8 cellular contexts compared by ENCODE assay signal in the genomic region with DNA sequence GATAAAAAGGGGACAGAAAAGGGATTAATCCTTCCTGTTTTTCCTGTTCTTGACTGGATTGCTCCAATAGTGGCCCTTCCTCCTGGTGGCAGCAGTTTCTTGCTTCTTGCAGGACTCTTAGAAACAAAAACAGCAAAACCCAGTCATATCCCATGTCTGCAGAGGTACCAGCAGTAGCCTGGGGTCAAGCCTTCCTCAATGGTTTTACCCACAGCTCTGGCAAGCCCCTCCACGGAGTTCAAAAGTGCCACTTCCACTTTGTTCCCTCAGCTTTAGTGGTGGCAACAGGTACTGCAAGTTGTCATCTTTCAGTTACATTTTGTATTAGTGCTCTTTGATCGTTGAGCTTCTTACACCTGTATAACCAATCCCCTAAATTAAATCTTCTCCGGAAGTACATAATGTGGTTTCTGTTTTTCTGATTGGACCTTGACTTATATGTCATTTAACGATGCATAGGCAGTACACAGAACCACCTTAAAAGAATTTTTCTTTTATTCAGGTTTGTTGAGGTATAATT. TPM values are rescaled to one million over a fixed set of nuclear protein-coding genes. Genes with fewer than 3 reads are reported as not detected.
DNase-seq lines count a peak whose midpoint lies in the region; ATAC-seq, FAIRE-seq and TF ChIP-seq lines count a peak whose summit lies in the region.

No MANE protein-coding gene starts in this region.

- no peaks in the 10 kb centered on the region for H3K27me3 ChIP-seq in sigmoid colon

- H3K27ac ChIP-seq in A549 (peak overlapping the region in 1 of 2 experiments; percentile 63; a peak in 2 of 6 replicates), RWPE1 (no peak overlapping the region), sigmoid colon (no peak overlapping the region)

- POLR2A ChIA-PET in A549 (lab: Yijun Ruan, JAX) (interaction anchor here (1.5 kb wide), 2 partner anchors 9 to 16 kb away, joined by 5 to 12 read pairs; a partner anchor contains a TSS), RWPE1 (lab: Yijun Ruan, JAX; ENCODE audit: low non-redundant PET) (no interaction called here)

- H3K36me3 ChIP-seq in sigmoid colon, result no peaks in the 10 kb centered on the region

- DNase-seq in A549 (ENCODE audit: low read depth in 1 of 2, low spot score in 1 of 2), result peak; percentile 35 to 48
- DNase-seq in EL, result peak; percentile 6
- no peak for DNase-seq in RWPE1 (ENCODE audit: low spot score)
- DNase-seq in epithelial cell of esophagus (ENCODE audit: low read depth), result peak; percentile 31
- no peak for DNase-seq in sigmoid colon
- DNase-seq in NCI-H2196 (lab: John Stamatoyannopoulos, UW; ENCODE audit: unreplicated experiment), result no peak

- H3K4me1 ChIP-seq in A549, result 0 out of 3 replicates have a peak, but pooled peaks cover 1% of the 10 kb centered on the region
- H3K4me1 ChIP-seq in sigmoid colon, result no peaks in the 10 kb centered on the region

- ATAC-seq in A549 (peak; percentile 84 to 90), HG02852 (IDR thresholded peaks at IDR 0.05; ENCODE audit: unreplicated experiment) (peak; percentile 55), GM18505 (IDR thresholded peaks at IDR 0.05; ENCODE audit: unreplicated experiment) (no peak)

- intact Hi-C loops in sigmoid colon (cut with DNase I), result no loop called here

- CTCF ChIA-PET in A549 (lab: Yijun Ruan, JAX) (interaction anchor here (0.7 to 2.8 kb wide), 22 partner anchors 9 to 694 kb away, joined by 3 to 23 read pairs (median 4); a partner anchor contains a TSS), RWPE1 (lab: Yijun Ruan, JAX) (interaction anchor here (0.6 to 1.1 kb wide), 4 partner anchors 13 to 403 kb away, joined by 3 to 5 read pairs (median 4); no protein-coding TSS in a partner anchor)

- H3K4me2 ChIP-seq in A549, result peak overlapping the region; percentile 59

- no peak for TF ChIP-seq RAD21 in A549 (conservative IDR thresholded peaks at IDR 0.05 in 1 of 2, IDR thresholded peaks at IDR 0.05 in 1 of 2)

- TF ChIP-seq CTCF in A549 (IDR thresholded peaks at IDR 0.05) (peak; percentile 37; the same call in 2 of the 3 replicates), RWPE1 (conservative IDR thresholded peaks at IDR 0.05; ENCODE audit: low read depth) (peak; percentile 58; the same call in 1 of the 2 replicates), epithelial cell of esophagus (IDR thresholded peaks at IDR 0.05; ENCODE audit: insufficient read depth, low read depth, low read length, missing control alignments) (peak; percentile 68), sigmoid colon (IDR thresholded peaks at IDR 0.05) (peak in 3 of 4 experiments; percentile 13 to 41 (median 40))

- H3K9me3 ChIP-seq in A549 (no peaks in the 10 kb centered on the region), sigmoid colon (no peaks in the 10 kb centered on the region)

- no peak overlapping the region for H3K4me3 ChIP-seq in A549
- H3K4me3 ChIP-seq in epithelial cell of esophagus (ENCODE audit: low read length), result no peak overlapping the region
- H3K4me3 ChIP-seq in sigmoid colon, result no peak overlapping the region

- TF ChIP-seq POLR2A in A549 (IDR thresholded peaks at IDR 0.05; ENCODE audit: low read length) (no peak), sigmoid colon (IDR thresholded peaks at IDR 0.05) (no peak), GM18505 (IDR thresholded peaks at IDR 0.05; ENCODE audit: borderline replicate concordance, extremely low read depth, insufficient read depth, insufficient read length) (no peak)

- WGBS in A549 (ENCODE audit: missing lambda C conversion rate), result 5% methylated on average over 4 of the region's 4 CpGs
- WGBS in sigmoid colon, 2 donors, result 13 to 35% methylated on average over 4 of the region's 4 CpGs

- TF ChIP-seq EP300 in A549 (IDR thresholded peaks at IDR 0.05) (no peak), sigmoid colon (IDR thresholded peaks at IDR 0.05) (no peak)

- peak; percentile 7 for FAIRE-seq in A549 (lab: Jason Lieb, UNC)

TF ChIP-seq in A549, 52 proteins besides CTCF, POLR2A, EP300 and RAD21:
- TF ChIP-seq FOSL2 (IDR thresholded peaks at IDR 0.05) (no peak), FOSL2 (CRISPR knock-in tag; IDR thresholded peaks at IDR 0.05) (no peak), RCOR1 (IDR thresholded peaks at IDR 0.05; ENCODE audit: low read depth, low read length) (no peak), MAZ (IDR thresholded peaks at IDR 0.05; ENCODE audit: borderline replicate concordance, low read depth, low read length) (no peak)
- TF ChIP-seq, protein P1, sequence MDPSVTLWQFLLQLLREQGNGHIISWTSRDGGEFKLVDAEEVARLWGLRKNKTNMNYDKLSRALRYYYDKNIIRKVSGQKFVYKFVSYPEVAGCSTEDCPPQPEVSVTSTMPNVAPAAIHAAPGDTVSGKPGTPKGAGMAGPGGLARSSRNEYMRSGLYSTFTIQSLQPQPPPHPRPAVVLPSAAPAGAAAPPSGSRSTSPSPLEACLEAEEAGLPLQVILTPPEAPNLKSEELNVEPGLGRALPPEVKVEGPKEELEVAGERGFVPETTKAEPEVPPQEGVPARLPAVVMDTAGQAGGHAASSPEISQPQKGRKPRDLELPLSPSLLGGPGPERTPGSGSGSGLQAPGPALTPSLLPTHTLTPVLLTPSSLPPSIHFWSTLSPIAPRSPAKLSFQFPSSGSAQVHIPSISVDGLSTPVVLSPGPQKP (IDR thresholded peaks at IDR 0.05; ENCODE audit: low read depth, low read length), result no peak
- TF ChIP-seq, protein P2, sequence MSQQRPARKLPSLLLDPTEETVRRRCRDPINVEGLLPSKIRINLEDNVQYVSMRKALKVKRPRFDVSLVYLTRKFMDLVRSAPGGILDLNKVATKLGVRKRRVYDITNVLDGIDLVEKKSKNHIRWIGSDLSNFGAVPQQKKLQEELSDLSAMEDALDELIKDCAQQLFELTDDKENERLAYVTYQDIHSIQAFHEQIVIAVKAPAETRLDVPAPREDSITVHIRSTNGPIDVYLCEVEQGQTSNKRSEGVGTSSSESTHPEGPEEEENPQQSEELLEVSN (IDR thresholded peaks at IDR 0.05; ENCODE audit: borderline replicate concordance, low read depth), result no peak
TF ChIP-seq in A549: peak in this region for 0.

RNA-seq across cellular contexts. Expression of a gene that starts 8.7 kb away (rescaled TPM):
- polyA plus RNA-seq in A549 (2011; rRNA removed), result 16.4 and 17.4 TPM in 2 replicates
- 2.7 TPM in 2 replicates for polyA plus RNA-seq in A549 (2012; cell fraction: cytosol; rRNA removed)
- 2.1 and 3.3 TPM in 2 replicates for polyA plus RNA-seq in A549 (2012; cell fraction: nucleus; rRNA removed)
- polyA plus RNA-seq in A549 (2017; fragmentation: RNase III; extraction: RNeasy Plus Mini Kit Qiagen cat#74134 plus additional on column Dnase treatment), result 19.3 to 22.7 TPM (median 19.6 TPM) in 3 replicates
- 7.1 and 8.1 TPM in 2 replicates for polyA minus RNA-seq in A549 (2011; rRNA and poly(A)+ RNA removed)
- total RNA-seq in sigmoid colon, result 10 to 100 TPM; 10.2 to 13.6 (median 12.0) TPM
- 1 to 10 TPM; 2.5 to 9.1 (median 3.0) TPM for polyA plus RNA-seq in sigmoid colon

Comparison
In these comparisons a context has a peak if more than half of its experiments do, and no peak if none do; other contexts are left out.
1. DNase-seq: peak in A549 (2 of 2), EL (single experiment) and epithelial cell of esophagus (single experiment); none in RWPE1 (single experiment), sigmoid colon (single experiment) and NCI-H2196 (single experiment).
2. Peak in every context shown above with its lines, with median percentiles within 50 percentile points of each other: CTCF ChIP-seq.